Comparison of ENCODE assay signal across 1 cellular context in the genomic region with DNA sequence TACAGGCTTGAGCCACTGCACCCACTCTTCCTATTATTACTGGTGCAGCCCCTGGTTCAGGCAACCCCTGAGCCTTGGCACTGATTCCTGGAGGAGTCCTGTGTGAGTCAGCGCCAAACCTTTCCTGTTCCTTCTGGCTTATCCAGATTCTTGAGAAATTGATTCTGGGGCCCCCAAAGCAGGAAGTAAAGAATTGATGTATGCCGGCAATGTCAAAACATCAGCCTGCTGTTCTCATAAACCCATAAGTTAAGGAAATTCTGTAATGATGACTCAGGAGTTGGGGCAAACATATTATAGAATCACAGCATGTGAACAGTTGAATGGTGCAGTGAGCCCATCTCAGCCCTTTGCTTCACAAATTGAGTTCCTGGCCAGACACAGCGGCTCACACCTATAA.
TF ChIP-seq lines count a peak whose summit lies in the region.

No MANE protein-coding gene starts in this region.

TF ChIP-seq in IMR-90, 13 proteins besides CTCF, POLR2A, EP300 and RAD21:
- TF ChIP-seq NFE2L2 (IDR thresholded peaks at IDR 0.05; ENCODE audit: low read depth, low read length) (no peak), RCOR1 (IDR thresholded peaks at IDR 0.05; ENCODE audit: insufficient replicate concordance, low read length) (no peak), RFX5 (IDR thresholded peaks at IDR 0.05; ENCODE audit: low read depth, low read length) (no peak), MAFK (IDR thresholded peaks at IDR 0.05; ENCODE audit: low read depth, low read length) (no peak), CHD1 (IDR thresholded peaks at IDR 0.05; ENCODE audit: low read depth, low read length) (no peak)
